Comparison of ENCODE assay signal across 11 cellular contexts in genomic region chr11:114279778-114280532, GRCh38. TPM values are rescaled to one million over a fixed set of nuclear protein-coding genes. Genes with fewer than 3 reads are reported as not detected.
DNase-seq lines count a peak whose midpoint lies in the region; TF ChIP-seq lines count a peak whose summit lies in the region.
"Had no signal": no experiment of that assay in that cellular context is flagged by ENCODE, and none has a peak within 500 bp of the region (broad histone marks: within the 10 kb centered on the region; RNA-seq: fewer than 3 reads in every experiment).

No MANE protein-coding gene starts in this region.

- no peak for TF ChIP-seq CTCF in RWPE1 (conservative IDR thresholded peaks at IDR 0.05; ENCODE audit: low read depth)

- no peak overlapping the region for H3K4ac ChIP-seq in trophoblast cell (ENCODE audit: low read depth, low read length)

- peak; percentile 73 for DNase-seq in DMS153 (lab: John Stamatoyannopoulos, UW)
- peak; percentile 74 for DNase-seq in RWPE1 (ENCODE audit: low spot score)
- peak; percentile 63 for DNase-seq in fibroblast of gingiva (ENCODE audit: low read depth)
- no peak for DNase-seq in trophoblast cell
- DNase-seq in activated T-helper 2 cell treated with anti-CD3 and anti-CD28 coated beads, Interferon-gamma antibody, Interleukin-2, Interleukin-4, amounts not matched to agents 10 μg/mL and 5 μg/mL and 100 μg/mL, durations not matched to agents 14 hours and 24 hours and 36 hours (ENCODE audit: low spot score), result no peak
- no peak for DNase-seq in activated naive CD4-positive, alpha-beta T cell treated with anti-CD3 and anti-CD28 coated beads, Interleukin-2, amount 10 ng/mL, durations not matched to agents 7 days and 5 days
- no peak for DNase-seq in nucleus accumbens (lab: John Stamatoyannopoulos, UW)
- DNase-seq in T1000 (lab: John Stamatoyannopoulos, UW), result no peak
- DNase-seq: GOT3, natural killer cell had no signal

- H3K79me2 ChIP-seq in trophoblast cell (ENCODE audit: control insufficient read depth, insufficient read depth, low read length, poor library complexity), result no peaks in the 10 kb centered on the region

- no peak overlapping the region for H2BK5ac ChIP-seq in trophoblast cell (ENCODE audit: low read depth, low read length, poor library complexity)

- CTCF ChIA-PET in RWPE1 (lab: Yijun Ruan, JAX), result no interaction called here
- CTCF ChIA-PET in activated naive CD4-positive, alpha-beta T cell treated with anti-CD3 and anti-CD28 coated beads, Interleukin-2, amount 10 ng/mL, durations not matched to agents 7 days and 5 days (lab: Charles Lee), result interaction anchor here (1.4 to 1.6 kb wide), 3 partner anchors 10 to 60 kb away, joined by 4 to 11 read pairs (median 6); no protein-coding TSS in a partner anchor

- no peak overlapping the region for H3K9ac ChIP-seq in trophoblast cell (ENCODE audit: low read length)
- H3K9ac ChIP-seq: BLaER1 treated with 17β-estradiol and CSF1 and Interleukin-3, amounts not matched to agents 10 nM and 100 nM had no signal

- no peaks in the 10 kb centered on the region for H3K4me1 Mint-ChIP-seq in activated T-helper 2 cell treated with anti-CD3 and anti-CD28 coated beads, Interferon-gamma antibody, Interleukin-2, Interleukin-4, amounts not matched to agents 10 μg/mL and 5 μg/mL and 100 μg/mL, durations not matched to agents 14 hours and 24 hours and 36 hours (ENCODE audit: low read depth)
- H3K4me1 Mint-ChIP-seq in activated naive CD4-positive, alpha-beta T cell treated with anti-CD3 and anti-CD28 coated beads, Interleukin-2, amount 10 ng/mL, durations not matched to agents 7 days and 5 days, result no peaks in the 10 kb centered on the region

- no peaks in the 10 kb centered on the region for H3K27me3 ChIP-seq in trophoblast cell (ENCODE audit: insufficient read depth, low read length)
- H3K27me3 ChIP-seq: BLaER1 treated with 17β-estradiol and CSF1 and Interleukin-3, amounts not matched to agents 10 nM and 100 nM had no signal

- peaks cover 9 to 11% of the 10 kb centered on the region in 2 experiments for H3K4me1 ChIP-seq in trophoblast cell (ENCODE audit: control insufficient read depth in 1 of 2, insufficient read depth in 2 of 2, low read length in 2 of 2)
- H3K4me1 ChIP-seq: BLaER1 treated with 17β-estradiol and CSF1 and Interleukin-3, amounts not matched to agents 10 nM and 100 nM had no signal

- intact Hi-C loops in activated T-helper 2 cell treated with anti-CD3 and anti-CD28 coated beads, Interferon-gamma antibody, Interleukin-2, Interleukin-4, amounts not matched to agents 10 μg/mL and 5 μg/mL and 100 μg/mL, durations not matched to agents 14 hours and 24 hours and 36 hours (cut with micrococcal nuclease), result no loop called here

- H3K4me2 ChIP-seq in trophoblast cell (ENCODE audit: low read length), result no peak overlapping the region
- H3K4me2 ChIP-seq: BLaER1 treated with 17β-estradiol and CSF1 and Interleukin-3, amounts not matched to agents 10 nM and 100 nM had no signal

- no peak overlapping the region for H3K4me3 Mint-ChIP-seq in activated T-helper 2 cell treated with anti-CD3 and anti-CD28 coated beads, Interferon-gamma antibody, Interleukin-2, Interleukin-4, amounts not matched to agents 10 μg/mL and 5 μg/mL and 100 μg/mL, durations not matched to agents 14 hours and 24 hours and 36 hours (ENCODE audit: low read depth)
- H3K4me3 Mint-ChIP-seq in activated naive CD4-positive, alpha-beta T cell treated with anti-CD3 and anti-CD28 coated beads, Interleukin-2, amount 10 ng/mL, durations not matched to agents 7 days and 5 days, result no peak overlapping the region
- H3K4me3 Mint-ChIP-seq: natural killer cell had no signal

- H3K18ac ChIP-seq in trophoblast cell (ENCODE audit: low read length), result no peak overlapping the region

- H2BK12ac ChIP-seq in trophoblast cell (ENCODE audit: low read length), result peak overlapping the region; percentile 34

- no peak overlapping the region for H4K91ac ChIP-seq in trophoblast cell (ENCODE audit: low read depth, low read length)

- H2AFZ ChIP-seq in trophoblast cell (ENCODE audit: insufficient read depth, low read length, poor library complexity), result no peak overlapping the region

- no peak overlapping the region for H4K12ac ChIP-seq in trophoblast cell (ENCODE audit: low read depth, low read length)

- H3K23ac ChIP-seq in trophoblast cell (ENCODE audit: low read length), result no peak overlapping the region

- H3K27ac Mint-ChIP-seq in activated T-helper 2 cell treated with anti-CD3 and anti-CD28 coated beads, Interferon-gamma antibody, Interleukin-2, Interleukin-4, amounts not matched to agents 10 μg/mL and 5 μg/mL and 100 μg/mL, durations not matched to agents 14 hours and 24 hours and 36 hours, result no peak overlapping the region
- no peak overlapping the region for H3K27ac Mint-ChIP-seq in activated naive CD4-positive, alpha-beta T cell treated with anti-CD3 and anti-CD28 coated beads, Interleukin-2, amount 10 ng/mL, durations not matched to agents 7 days and 5 days
- H3K27ac Mint-ChIP-seq: natural killer cell had no signal

- POLR2A ChIA-PET in RWPE1 (lab: Yijun Ruan, JAX; ENCODE audit: low non-redundant PET), result no interaction called here

- H3K4me3 ChIP-seq in trophoblast cell (ENCODE audit: low read depth, low read length), result no peak overlapping the region
- H3K4me3 ChIP-seq: BLaER1 treated with 17β-estradiol and CSF1 and Interleukin-3, amounts not matched to agents 10 nM and 100 nM had no signal

- H3K79me1 ChIP-seq in trophoblast cell (ENCODE audit: low read length), result peaks cover 13% of the 10 kb centered on the region

- H3K36me3 ChIP-seq in trophoblast cell (ENCODE audit: control insufficient read depth in 1 of 2, insufficient read depth in 2 of 2, low read length in 2 of 2), result no peaks in the 10 kb centered on the region
- H3K36me3 ChIP-seq: BLaER1 treated with 17β-estradiol and CSF1 and Interleukin-3, amounts not matched to agents 10 nM and 100 nM had no signal

- H3K9me3 ChIP-seq in trophoblast cell (ENCODE audit: insufficient read depth, low read depth, low read length), result no peaks in the 10 kb centered on the region
- H3K9me3 ChIP-seq: BLaER1 treated with 17β-estradiol and CSF1 and Interleukin-3, amounts not matched to agents 10 nM and 100 nM had no signal

- H2BK120ac ChIP-seq in trophoblast cell (ENCODE audit: insufficient read depth, low read length, poor library complexity), result no peak overlapping the region

- no peaks in the 10 kb centered on the region for H3K36me3 Mint-ChIP-seq in activated T-helper 2 cell treated with anti-CD3 and anti-CD28 coated beads, Interferon-gamma antibody, Interleukin-2, Interleukin-4, amounts not matched to agents 10 μg/mL and 5 μg/mL and 100 μg/mL, durations not matched to agents 14 hours and 24 hours and 36 hours (ENCODE audit: low read depth)
- H3K36me3 Mint-ChIP-seq in activated naive CD4-positive, alpha-beta T cell treated with anti-CD3 and anti-CD28 coated beads, Interleukin-2, amount 10 ng/mL, durations not matched to agents 7 days and 5 days, result no peaks in the 10 kb centered on the region
- H3K36me3 Mint-ChIP-seq: natural killer cell had no signal

- H3K14ac ChIP-seq in trophoblast cell (ENCODE audit: low read length), result no peak overlapping the region

- H4K8ac ChIP-seq in trophoblast cell (ENCODE audit: low read depth, low read length), result no peak overlapping the region

- H3K27me3 Mint-ChIP-seq in activated T-helper 2 cell treated with anti-CD3 and anti-CD28 coated beads, Interferon-gamma antibody, Interleukin-2, Interleukin-4, amounts not matched to agents 10 μg/mL and 5 μg/mL and 100 μg/mL, durations not matched to agents 14 hours and 24 hours and 36 hours (ENCODE audit: low read depth), result peaks cover 18% of the 10 kb centered on the region
- peaks cover 26% of the 10 kb centered on the region for H3K27me3 Mint-ChIP-seq in activated naive CD4-positive, alpha-beta T cell treated with anti-CD3 and anti-CD28 coated beads, Interleukin-2, amount 10 ng/mL, durations not matched to agents 7 days and 5 days

- no CpG with 5 or more reads among the region's 10 CpGs for whole genome bisulfite sequencing in trophoblast cell (ENCODE audit: extremely low coverage, insufficient coverage, insufficient read length)

- peak overlapping the region; percentile 21 for H2AK5ac ChIP-seq in trophoblast cell (ENCODE audit: low read length)

- no peaks in the 10 kb centered on the region for H3K9me3 Mint-ChIP-seq in activated T-helper 2 cell treated with anti-CD3 and anti-CD28 coated beads, Interferon-gamma antibody, Interleukin-2, Interleukin-4, amounts not matched to agents 10 μg/mL and 5 μg/mL and 100 μg/mL, durations not matched to agents 14 hours and 24 hours and 36 hours
- no peaks in the 10 kb centered on the region for H3K9me3 Mint-ChIP-seq in activated naive CD4-positive, alpha-beta T cell treated with anti-CD3 and anti-CD28 coated beads, Interleukin-2, amount 10 ng/mL, durations not matched to agents 7 days and 5 days
- H3K9me3 Mint-ChIP-seq: natural killer cell had no signal

- H3K27ac ChIP-seq in RWPE1, result peak overlapping the region; percentile 88
- H3K27ac ChIP-seq in trophoblast cell (ENCODE audit: low read depth, low read length), result no peak overlapping the region
- H3K27ac ChIP-seq: BLaER1 treated with 17β-estradiol and CSF1 and Interleukin-3, amounts not matched to agents 10 nM and 100 nM had no signal

RNA-seq across cellular contexts. Expression of gene NNMT, which starts 16.2 kb away (rescaled TPM):
- 34.8 and 37.8 TPM in 2 replicates for polyA plus RNA-seq in trophoblast cell (2013)
- total RNA-seq in activated T-helper 2 cell treated with anti-CD3 and anti-CD28 coated beads, Interferon-gamma antibody, Interleukin-2, Interleukin-4, amounts not matched to agents 10 μg/mL and 5 μg/mL and 100 μg/mL, durations not matched to agents 14 hours and 24 hours and 36 hours, result not detected in 2 replicates

Comparison
In these comparisons a context has a peak if more than half of its experiments do, and no peak if none do; other contexts are left out.
1. DNase-seq: peak in DMS153 (single experiment), RWPE1 (single experiment) and fibroblast of gingiva (single experiment); none in trophoblast cell (0 of 2), activated T-helper 2 cell treated with anti-CD3 and anti-CD28 coated beads, Interferon-gamma antibody, Interleukin-2, Interleukin-4, amounts not matched to agents 10 μg/mL and 5 μg/mL and 100 μg/mL, durations not matched to agents 14 hours and 24 hours and 36 hours (single experiment), activated naive CD4-positive, alpha-beta T cell treated with anti-CD3 and anti-CD28 coated beads, Interleukin-2, amount 10 ng/mL, durations not matched to agents 7 days and 5 days (single experiment), nucleus accumbens (0 of 56) and T1000 (single experiment).